In genomic region chr1:198165927-198166647, GRCh38 we compare ENCODE assay signal across 11 cellular contexts. TPM values are rescaled to one million over a fixed set of nuclear protein-coding genes. Genes with fewer than 3 reads are reported as not detected.
DNase-seq lines count a peak whose midpoint lies in the region; ATAC-seq and TF ChIP-seq lines count a peak whose summit lies in the region.
"Had no signal": no experiment of that assay in that cellular context is flagged by ENCODE, and none has a peak within 500 bp of the region (broad histone marks: within the 10 kb centered on the region; RNA-seq: fewer than 3 reads in every experiment).

No MANE protein-coding gene starts in this region.

- TF ChIP-seq POLR2A in sigmoid colon (IDR thresholded peaks at IDR 0.05) = no peak

- no peaks in the 10 kb centered on the region for H3K27me3 ChIP-seq in CD8-positive, alpha-beta T cell (ENCODE audit: insufficient read depth, low read length)
- no peaks in the 10 kb centered on the region for H3K27me3 ChIP-seq in sigmoid colon

- peak overlapping the region; percentile 31 for H3K27ac ChIP-seq in CD8-positive, alpha-beta T cell (ENCODE audit: low read depth, low read length)
- H3K27ac ChIP-seq in sigmoid colon = no peak overlapping the region
- H3K27ac ChIP-seq: HL-60 had no signal

- H3K9me3 Mint-ChIP-seq in CD8-positive, alpha-beta T cell = no peaks in the 10 kb centered on the region

- H3K9me3 ChIP-seq in CD8-positive, alpha-beta T cell (ENCODE audit: low read length) = no peaks in the 10 kb centered on the region
- no peaks in the 10 kb centered on the region for H3K9me3 ChIP-seq in sigmoid colon

- H3K4me1 Mint-ChIP-seq in CD8-positive, alpha-beta T cell (ENCODE audit: low read depth) = peaks cover 96% of the 10 kb centered on the region

- ATAC-seq in CD8-positive, alpha-beta T cell = peak; percentile 51
- ATAC-seq in GM19452 (IDR thresholded peaks at IDR 0.05; ENCODE audit: unreplicated experiment) (peak; percentile 44), HG03521 (IDR thresholded peaks at IDR 0.05; ENCODE audit: unreplicated experiment) (peak; percentile 39)

- peak overlapping the region; percentile 34 for H3K4me3 ChIP-seq in CD8-positive, alpha-beta T cell (ENCODE audit: low read depth, low read length)
- H3K4me3 ChIP-seq in fibroblast of villous mesenchyme (ENCODE audit: low read depth, low read length) (peak overlapping the region; percentile 9), sigmoid colon (no peak overlapping the region)

- H3K4me1 ChIP-seq in CD8-positive, alpha-beta T cell (ENCODE audit: insufficient read depth, low read length) = peaks cover 95% of the 10 kb centered on the region
- H3K4me1 ChIP-seq in sigmoid colon = peaks cover 0 to 60% (median 51%) of the 10 kb centered on the region in 4 donors

- CTCF ChIA-PET in CD8-positive, alpha-beta T cell (lab: Charles Lee) = interaction anchor here (1.1 to 1.8 kb wide), 3 partner anchors 10 to 13 kb away, joined by 4 to 7 read pairs (median 5); partner anchors contain the start of gene NEK7

- H3K36me3 ChIP-seq in CD8-positive, alpha-beta T cell (ENCODE audit: insufficient read depth, low read length) = no peaks in the 10 kb centered on the region
- H3K36me3 ChIP-seq in sigmoid colon = no peaks in the 10 kb centered on the region

- POLR2A ChIA-PET in CD8-positive, alpha-beta T cell (lab: Charles Lee) = interaction anchor here (1.0 to 1.5 kb wide), 3 partner anchors 9 to 56 kb away, joined by 4 to 6 read pairs (median 4); partner anchors contain the start of gene NEK7

- no peak for DNase-seq in CD8-positive, alpha-beta T cell
- DNase-seq in fibroblast of villous mesenchyme (ENCODE audit: low read depth) (no peak), DMS153 treated with DMSO at 0.1 percent for 48 hours (lab: John Stamatoyannopoulos, UW; ENCODE audit: unreplicated experiment) (no peak), AG08396 (ENCODE audit: low spot score) (no peak), CD1c-positive myeloid dendritic cell (ENCODE audit: extremely low spot score) (no peak), sigmoid colon (no peak)
- DNase-seq: activated CD8-positive, alpha-beta memory T cell treated with anti-CD3 and anti-CD28 coated beads, Interleukin-2, amount 50 U/mL, for 48 hours had no signal

- peak overlapping the region; percentile 97 for H3K27ac Mint-ChIP-seq in CD8-positive, alpha-beta T cell

- no peak for TF ChIP-seq EP300 in sigmoid colon (IDR thresholded peaks at IDR 0.05)

- TF ChIP-seq CTCF in CD8-positive, alpha-beta T cell (IDR thresholded peaks at IDR 0.05) = no peak
- TF ChIP-seq CTCF in fibroblast of villous mesenchyme (IDR thresholded peaks at IDR 0.05; ENCODE audit: insufficient read depth, low read depth, low read length) (no peak), sigmoid colon (IDR thresholded peaks at IDR 0.05) (no peak)

- no peaks in the 10 kb centered on the region for H3K27me3 Mint-ChIP-seq in CD8-positive, alpha-beta T cell (ENCODE audit: low read depth)

- H3K36me3 Mint-ChIP-seq in CD8-positive, alpha-beta T cell = no peaks in the 10 kb centered on the region

- WGBS in sigmoid colon, 2 donors = 65 to 69% methylated on average over 5 of the region's 5 CpGs

- H3K4me3 Mint-ChIP-seq in CD8-positive, alpha-beta T cell = peak overlapping the region; percentile 86
- H3K4me3 Mint-ChIP-seq: neural crest cell had no signal

- intact Hi-C loops in CD8-positive, alpha-beta T cell (cut with DNase I, micrococcal nuclease) = loop anchor here in 1 of 2 experiments (2.0 kb wide), 1 partner anchor 15 kb away; no protein-coding TSS in a partner anchor
- intact Hi-C loops in sigmoid colon (cut with DNase I) = no loop called here

RNA-seq across cellular contexts. Expression of gene NEK7, which starts 9.3 kb away (rescaled TPM):
- total RNA-seq in CD8-positive, alpha-beta T cell = 10 to 100 TPM; 12.1 to 16.1 TPM
- total RNA-seq in fibroblast of villous mesenchyme (183 and 366 TPM in 2 replicates), sigmoid colon (100 to 1,000 TPM; 171 to 312 (median 199) TPM)
- 10 to 100 TPM; 15.2 to 39.0 (median 26.1) TPM for polyA plus RNA-seq in sigmoid colon

Comparison
In these comparisons a context has a peak if more than half of its experiments do, and no peak if none do; other contexts are left out.
1. H3K4me3 ChIP-seq: peak in CD8-positive, alpha-beta T cell (single experiment) and fibroblast of villous mesenchyme (single experiment); none in sigmoid colon (0 of 4).
2. RNA of gene NEK7, which starts 9.3 kb away (total RNA-seq): 183 to 366 TPM in fibroblast of villous mesenchyme and 171 to 312 TPM in sigmoid colon; 12.1 to 16.1 TPM in CD8-positive, alpha-beta T cell; every median in the first group is over 10 times any median in the second.
3. Peak in every context shown above with its lines, with median percentiles within 50 percentile points of each other: ATAC-seq.